15 cellular contexts compared by ENCODE assay signal in genomic region chrX:17022205-17022604, GRCh38.
DNase-seq lines count a peak whose midpoint lies in the region; ATAC-seq and FAIRE-seq lines count a peak whose summit lies in the region.
"Had no signal": no experiment of that assay in that cellular context is flagged by ENCODE, and none has a peak within 500 bp of the region (broad histone marks: within the 10 kb centered on the region; RNA-seq: fewer than 3 reads in every experiment).

No MANE protein-coding gene starts in this region.

- no peak overlapping the region for H3K4me3 ChIP-seq in H7 (ENCODE audit: insufficient read depth, low read depth, low read length)
- H3K4me3 ChIP-seq: tibial artery had no signal

- DNase-seq in H4 (ENCODE audit: low spot score) (peak; percentile 68), NCI-H446 treated with DMSO at 0.1 percent for 48 hours (lab: John Stamatoyannopoulos, UW) (peak; percentile 58), non-pigmented ciliary epithelial cell (ENCODE audit: low read depth) (peak; percentile 55), H7 (no peak)
- DNase-seq: activated B cell treated with CpG ODN at 0.5 μM for 24 hours; aorta; Caco-2; erythroblast; H9; NK-92 treated with Interleukin-12 subunit alpha and Interleukin-12 subunit beta, amount 100 ng/mL, for 24 hours; tibial artery had no signal

- H3K27me3 ChIP-seq in H7 (ENCODE audit: control insufficient read depth, insufficient read depth, low read length) = no peaks in the 10 kb centered on the region
- H3K27me3 ChIP-seq: tibial artery had no signal

- no peaks in the 10 kb centered on the region for H3K36me3 ChIP-seq in H7 (replicated peaks; ENCODE audit: control insufficient read depth, insufficient read depth, low read length)
- H3K36me3 ChIP-seq: tibial artery had no signal

- no peak for ATAC-seq in HG02642 (IDR thresholded peaks at IDR 0.05; ENCODE audit: poor library complexity, unreplicated experiment)
- ATAC-seq in HG02759 (IDR thresholded peaks at IDR 0.05; ENCODE audit: unreplicated experiment) = no peak
- no peak for ATAC-seq in GM18861 (IDR thresholded peaks at IDR 0.05; ENCODE audit: unreplicated experiment)

- peak; percentile 83 for FAIRE-seq in colon (lab: Jason Lieb, UNC)
